Comparison of ENCODE assay signal across 8 cellular contexts in genomic region chrX:106726485-106727437, GRCh38. TPM values are rescaled to one million over a fixed set of nuclear protein-coding genes. Genes with fewer than 3 reads are reported as not detected.
DNase-seq lines count a peak whose midpoint lies in the region; ATAC-seq and TF ChIP-seq lines count a peak whose summit lies in the region.

TSS of gene RNF128 (plus strand) at chrX:106726701. CDS start at chrX:106726914, 213 bp downstream.

- H3K9me3 Mint-ChIP-seq in activated T-cell treated with anti-CD3 and anti-CD28 coated beads, Interleukin-2, amount 50 U/mL, for 72 hours: no peaks in the 10 kb centered on the region
- peaks cover 13% of the 10 kb centered on the region for H3K9me3 Mint-ChIP-seq in osteocyte (ENCODE audit: unreplicated experiment)

- intact Hi-C loops in Right ventricle myocardium superior (cut with DNase I): no loop called here

- TF ChIP-seq CTCF in osteocyte (IDR thresholded peaks at IDR 0.05): no peak

- ATAC-seq in activated T-cell treated with anti-CD3 and anti-CD28 coated beads, Interleukin-2, amount 50 U/mL, for 72 hours (replicated peaks in 1 of 2): peak; percentile 72 to 77
- ATAC-seq in Right ventricle myocardium superior (ENCODE audit: poor library complexity): peak; percentile 63

- DNase-seq in DMS53 (lab: John Stamatoyannopoulos, UW) (peak; percentile 93), NCI-H1092 treated with DMSO at 0.1 percent for 48 hours (lab: John Stamatoyannopoulos, UW) (peak; percentile 30), Right ventricle myocardium superior (no peak), osteocyte (ENCODE audit: extremely low spot score, unreplicated experiment) (no peak), superior temporal gyrus (ENCODE audit: extremely low spot score) (no peak), NCI-H1694 treated with DMSO at 0.1 percent for 48 hours (lab: John Stamatoyannopoulos, UW) (no peak), NCI-H2029 treated with DMSO at 0.1 percent for 48 hours (lab: John Stamatoyannopoulos, UW) (no peak)
- DNase-seq in activated T-cell treated with anti-CD3 and anti-CD28 coated beads, Interleukin-2, amount 50 U/mL, for 72 hours: peak; percentile 19 to 33

- peak within 1 kb of the TSS; percentile 70 to 80 for H3K4me3 Mint-ChIP-seq in activated T-cell treated with anti-CD3 and anti-CD28 coated beads, Interleukin-2, amount 50 U/mL, for 72 hours
- peak within 1 kb of the TSS; percentile 58 for H3K4me3 Mint-ChIP-seq in osteocyte (ENCODE audit: unreplicated experiment)

- H3K27me3 Mint-ChIP-seq in activated T-cell treated with anti-CD3 and anti-CD28 coated beads, Interleukin-2, amount 50 U/mL, for 72 hours (ENCODE audit: low read depth): peaks cover 70% of the 10 kb centered on the region
- peaks cover 27% of the 10 kb centered on the region for H3K27me3 Mint-ChIP-seq in osteocyte (ENCODE audit: unreplicated experiment)

- H3K36me3 Mint-ChIP-seq in activated T-cell treated with anti-CD3 and anti-CD28 coated beads, Interleukin-2, amount 50 U/mL, for 72 hours (ENCODE audit: insufficient read depth in 2 of 2): no peaks in the 10 kb centered on the region
- no peaks in the 10 kb centered on the region for H3K36me3 Mint-ChIP-seq in osteocyte (ENCODE audit: unreplicated experiment)

- H3K4me1 Mint-ChIP-seq in activated T-cell treated with anti-CD3 and anti-CD28 coated beads, Interleukin-2, amount 50 U/mL, for 72 hours (ENCODE audit: low read depth): no peaks in the 10 kb centered on the region
- peaks cover 3% of the 10 kb centered on the region for H3K4me1 Mint-ChIP-seq in osteocyte (ENCODE audit: unreplicated experiment)

- no peak within 1 kb of the TSS for H3K27ac Mint-ChIP-seq in activated T-cell treated with anti-CD3 and anti-CD28 coated beads, Interleukin-2, amount 50 U/mL, for 72 hours
- H3K27ac Mint-ChIP-seq in osteocyte (ENCODE audit: unreplicated experiment): no peak within 1 kb of the TSS

RNA-seq across cellular contexts. Expression of gene RNF128, which starts in this region (rescaled TPM):
- total RNA-seq in activated T-cell treated with anti-CD3 and anti-CD28 coated beads, Interleukin-2, amount 50 U/mL, for 72 hours: not detected
- 0.13 TPM for total RNA-seq in Right ventricle myocardium superior
- total RNA-seq in osteocyte: not detected in 2 replicates

Comparison
In these comparisons a context has a peak if more than half of its experiments do, and no peak if none do; other contexts are left out.
1. Peak in DNase-seq and ATAC-seq in activated T-cell treated with anti-CD3 and anti-CD28 coated beads, Interleukin-2, amount 50 U/mL, for 72 hours; RNA of the gene not detected or under 1 TPM.
2. Peak in ATAC-seq in Right ventricle myocardium superior; RNA of the gene not detected or under 1 TPM.
3. DNase-seq: peak in DMS53 (single experiment) and NCI-H1092 treated with DMSO at 0.1 percent for 48 hours (single experiment); none in Right ventricle myocardium superior (single experiment), osteocyte (single experiment), superior temporal gyrus (single experiment), NCI-H1694 treated with DMSO at 0.1 percent for 48 hours (single experiment) and NCI-H2029 treated with DMSO at 0.1 percent for 48 hours (single experiment).